18 cellular contexts compared by ENCODE assay signal in the genomic region with DNA sequence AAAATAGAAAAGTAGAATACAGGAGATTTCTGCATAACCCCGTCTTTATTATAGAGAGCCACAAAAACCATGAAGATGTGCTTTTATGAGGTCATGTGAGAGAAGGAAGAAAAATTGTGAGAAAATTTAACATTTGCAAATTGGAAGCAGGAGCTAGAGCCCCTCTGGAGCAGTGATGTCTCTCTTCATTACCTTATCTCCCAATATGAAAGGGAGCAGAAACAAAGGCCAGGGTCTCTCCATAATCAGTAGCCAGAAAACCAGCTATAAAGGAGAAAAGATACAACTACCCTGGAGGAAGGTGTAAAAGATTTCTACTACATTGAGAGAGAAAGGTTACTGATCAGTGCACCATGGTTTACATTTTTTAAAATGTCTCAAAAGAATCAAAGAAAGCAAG. TPM values are rescaled to one million over a fixed set of nuclear protein-coding genes. Genes with fewer than 3 reads are reported as not detected.
A peak's percentile ranks its signal among the peaks of the same experiment; 100 is the strongest.
DNase-seq lines count a peak whose midpoint lies in the region; ATAC-seq, FAIRE-seq and TF ChIP-seq lines count a peak whose summit lies in the region.
"Had no signal": no experiment of that assay in that cellular context is flagged by ENCODE, and none has a peak within 500 bp of the region (broad histone marks: within the 10 kb centered on the region; RNA-seq: fewer than 3 reads in every experiment).

No MANE protein-coding gene starts in this region.

- DNase-seq in GM18507 (ENCODE audit: extremely low spot score, insufficient read length, low read depth) (no peak), SK-N-DZ (ENCODE audit: low spot score) (peak; percentile 84), H1 (ENCODE audit: low read depth in 1 of 2, low spot score in 2 of 2) (no peak), body of pancreas (no peak), DMS153 (lab: John Stamatoyannopoulos, UW) (no peak)
- DNase-seq: Caco-2; CD4-positive, CD25-positive, alpha-beta regulatory T cell; CD8-positive, alpha-beta T cell; DMS79; GF-D8 had no signal

- no peak overlapping the region for H4K8ac ChIP-seq in H1 (ENCODE audit: extremely low read depth, insufficient read depth, low read length)

- peak overlapping the region; percentile 85; the same call in 1 of the 2 replicates for H2AFZ ChIP-seq in H1 (ENCODE audit: low read length)
- H2AFZ ChIP-seq: GM23338 had no signal

- no peak overlapping the region for H3K14ac ChIP-seq in H1 (ENCODE audit: insufficient read length)

- no peak for TF ChIP-seq POLR2A in H1 (IDR thresholded peaks at IDR 0.05; ENCODE audit: control extremely low read depth in 1 of 2, low read depth in 2 of 2, low read length in 2 of 2)
- no peak for TF ChIP-seq POLR2A in body of pancreas (IDR thresholded peaks at IDR 0.05)

- TF ChIP-seq RAD21 in H1 (IDR thresholded peaks at IDR 0.05 in 1 of 2, conservative IDR thresholded peaks at IDR 0.05 in 1 of 2; ENCODE audit: low read depth in 2 of 2, low read length in 2 of 2) = no peak

- H3K36me3 ChIP-seq in H1 (ENCODE audit: control insufficient read depth in 2 of 4, insufficient read depth in 4 of 4, low read length in 3 of 4) (no peaks in the 10 kb centered on the region), body of pancreas (replicated peaks in 1 of 2; ENCODE audit: insufficient read depth in 1 of 2, low read depth in 2 of 2) (no peaks in the 10 kb centered on the region)
- H3K36me3 ChIP-seq: BLaER1, HAP-1 had no signal

- H2BK5ac ChIP-seq in H1 (ENCODE audit: low read depth, low read length) = no peak overlapping the region

- no peaks in the 10 kb centered on the region for H3K36me3 Mint-ChIP-seq in stimulated activated memory B cell treated with anti-CD40 and anti-IgM and Interleukin-4, amounts not matched to agents 10 μg/mL and 1 μg/mL and 100 μg/mL, for 72 hours
- H3K36me3 Mint-ChIP-seq: CD4-positive, CD25-positive, alpha-beta regulatory T cell; CD8-positive, alpha-beta T cell had no signal

- no peak overlapping the region for H3K56ac ChIP-seq in H1 (replicated peaks; ENCODE audit: insufficient read length, low read depth, low read length)

- H3K23me2 ChIP-seq in H1 (ENCODE audit: low read depth, low read length) = no peaks in the 10 kb centered on the region

- no peak overlapping the region for H2BK15ac ChIP-seq in H1 (ENCODE audit: low read length)

- H3K4ac ChIP-seq in H1 (replicated peaks; ENCODE audit: insufficient read length, low read depth, low read length) = no peak overlapping the region

- POLR2A ChIA-PET in H1 (lab: Charles Lee; ENCODE audit: partially characterized antibody) = no interaction called here

- 100% methylated on average over 1 of the region's 1 CpG; no CpG with 5 or more reads in 1 of the 2 experiments for WGBS in H1 (ENCODE audit: extremely low coverage in 1 of 2, insufficient coverage in 1 of 2, insufficient read length in 1 of 2, insufficient replicate concordance in 2 of 2, low coverage in 1 of 2, low lambda C conversion rate in 2 of 2, missing lambda C conversion rate in 1 of 2), 2 experiments
- WGBS in body of pancreas, 2 donors = 96 to 97% methylated on average over 1 of the region's 1 CpG

- intact Hi-C loops in body of pancreas (cut with DNase I) = no loop called here

- no peak for ATAC-seq in body of pancreas
- no peak for ATAC-seq in stimulated activated memory B cell treated with anti-CD40 and anti-IgM and Interleukin-4, amounts not matched to agents 10 μg/mL and 1 μg/mL and 100 μg/mL, for 72 hours
- ATAC-seq: CD8-positive, alpha-beta T cell; GM23338 had no signal

- no peak for TF ChIP-seq EP300 in H1 (IDR thresholded peaks at IDR 0.05; ENCODE audit: borderline replicate concordance in 1 of 2, low read depth in 2 of 2, low read length in 2 of 2)

- H4K91ac ChIP-seq in H1 (replicated peaks; ENCODE audit: insufficient read length, low read length) = no peak overlapping the region

- H3K9ac ChIP-seq in H1 (replicated peaks in 1 of 4; ENCODE audit: extremely low read depth in 1 of 4, low read depth in 3 of 4, low read length in 3 of 4) = no peak overlapping the region
- H3K9ac ChIP-seq: BLaER1 had no signal

- no peaks in the 10 kb centered on the region for H3K27me3 Mint-ChIP-seq in stimulated activated memory B cell treated with anti-CD40 and anti-IgM and Interleukin-4, amounts not matched to agents 10 μg/mL and 1 μg/mL and 100 μg/mL, for 72 hours
- H3K27me3 Mint-ChIP-seq: CD4-positive, CD25-positive, alpha-beta regulatory T cell had no signal

- no peak overlapping the region for H3K4me2 ChIP-seq in H1 (ENCODE audit: insufficient read depth in 1 of 2, low read depth in 2 of 2, low read length in 2 of 2)
- H3K4me2 ChIP-seq: BLaER1, GM23338 had no signal

- no peak overlapping the region for H4K5ac ChIP-seq in H1 (ENCODE audit: insufficient read length, low read depth, low read length)

- H3K27me3 ChIP-seq in H1 (replicated peaks in 1 of 4; ENCODE audit: control insufficient read depth in 3 of 4, extremely low read depth in 1 of 4, insufficient read depth in 3 of 4, low read length in 3 of 4) (no peaks in the 10 kb centered on the region), body of pancreas (no peaks in the 10 kb centered on the region)
- H3K27me3 ChIP-seq: BLaER1 had no signal

- no peaks in the 10 kb centered on the region for H3K79me2 ChIP-seq in H1 (ENCODE audit: control insufficient read depth in 1 of 2, insufficient read depth in 2 of 2, low read length in 2 of 2)

- H3K79me1 ChIP-seq in H1 (ENCODE audit: low read depth, low read length) = no peaks in the 10 kb centered on the region

- no peak overlapping the region for H3K4me3 ChIP-seq in H1 (ENCODE audit: extremely low read depth in 1 of 4, insufficient read depth in 2 of 4, low read depth in 3 of 4, low read length in 4 of 4)
- no peak overlapping the region for H3K4me3 ChIP-seq in body of pancreas
- H3K4me3 ChIP-seq: BLaER1, GM23338, HAP-1 had no signal

- FAIRE-seq in GM18507 (lab: Jason Lieb, UNC) (peak; percentile 21), H1 (lab: Jason Lieb, UNC) (no peak)
- FAIRE-seq: GM12891, H54 had no signal

- no peaks in the 10 kb centered on the region for H3K4me1 ChIP-seq in H1 (replicated peaks in 1 of 4; ENCODE audit: control insufficient read depth in 3 of 4, insufficient read depth in 4 of 4, low read length in 3 of 4)
- no peaks in the 10 kb centered on the region for H3K4me1 ChIP-seq in body of pancreas
- H3K4me1 ChIP-seq: HAP-1 had no signal

- CTCF ChIA-PET in H1 (lab: Charles Lee; ENCODE audit: partially characterized antibody) = interaction anchor here (0.6 kb wide), 2 partner anchors 30 to 109 kb away, joined by 3 to 4 read pairs; no protein-coding TSS in a partner anchor

- H3K18ac ChIP-seq in H1 (ENCODE audit: extremely low read depth, low read length) = no peak overlapping the region

- H2BK120ac ChIP-seq in H1 (replicated peaks; ENCODE audit: low read depth, low read length) = no peak overlapping the region

- no peak overlapping the region for H3K23ac ChIP-seq in H1 (ENCODE audit: insufficient read length)

- H2BK12ac ChIP-seq in H1 (ENCODE audit: low read depth, low read length) = no peak overlapping the region

- no peak overlapping the region for H2AK5ac ChIP-seq in H1 (ENCODE audit: low read depth, low read length)

- no peaks in the 10 kb centered on the region for H4K20me1 ChIP-seq in H1 (replicated peaks in 1 of 2; ENCODE audit: control insufficient read depth in 1 of 2, insufficient read depth in 2 of 2, low read length in 2 of 2)
- H4K20me1 ChIP-seq: BLaER1 had no signal

- H3K4me3 Mint-ChIP-seq in stimulated activated memory B cell treated with anti-CD40 and anti-IgM and Interleukin-4, amounts not matched to agents 10 μg/mL and 1 μg/mL and 100 μg/mL, for 72 hours = no peak overlapping the region
- H3K4me3 Mint-ChIP-seq: CD4-positive, CD25-positive, alpha-beta regulatory T cell; CD8-positive, alpha-beta T cell; GM23338 had no signal

- no peaks in the 10 kb centered on the region for H3K9me3 Mint-ChIP-seq in stimulated activated memory B cell treated with anti-CD40 and anti-IgM and Interleukin-4, amounts not matched to agents 10 μg/mL and 1 μg/mL and 100 μg/mL, for 72 hours

- no peak overlapping the region for H3K27ac Mint-ChIP-seq in stimulated activated memory B cell treated with anti-CD40 and anti-IgM and Interleukin-4, amounts not matched to agents 10 μg/mL and 1 μg/mL and 100 μg/mL, for 72 hours
- H3K27ac Mint-ChIP-seq: CD4-positive, CD25-positive, alpha-beta regulatory T cell; CD8-positive, alpha-beta T cell; GM23338 had no signal

- no peak overlapping the region for H2BK20ac ChIP-seq in H1 (ENCODE audit: low read length)

- H3K4me1 Mint-ChIP-seq in stimulated activated memory B cell treated with anti-CD40 and anti-IgM and Interleukin-4, amounts not matched to agents 10 μg/mL and 1 μg/mL and 100 μg/mL, for 72 hours = no peaks in the 10 kb centered on the region
- H3K4me1 Mint-ChIP-seq: GM23338 had no signal

- H3K27ac ChIP-seq in H1 (ENCODE audit: low read depth, low read length) = no peak overlapping the region
- H3K27ac ChIP-seq in body of pancreas = no peak overlapping the region
- H3K27ac ChIP-seq: BLaER1, C4-2B had no signal

- H3K9me3 ChIP-seq in H1 (ENCODE audit: insufficient read depth in 2 of 2, low read depth in 1 of 2, low read length in 1 of 2) (peaks cover 0 to 3% of the 10 kb centered on the region in 2 experiments; a peak in 2 of 4 replicates), body of pancreas (no peaks in the 10 kb centered on the region)
- H3K9me3 ChIP-seq: HAP-1 had no signal

- no peak for TF ChIP-seq CTCF in H1 (IDR thresholded peaks at IDR 0.05; ENCODE audit: control extremely low read depth in 1 of 3, insufficient read depth in 1 of 3, low read depth in 1 of 3, low read length in 3 of 3)
- no peak for TF ChIP-seq CTCF in body of pancreas (IDR thresholded peaks at IDR 0.05)

RNA-seq across cellular contexts. Expression of gene ITGA1, which starts 53.2 kb away (rescaled TPM):
- polyA plus RNA-seq in SK-N-DZ (2014; cell fraction: cytosol; rRNA removed) = 4.8 and 5.1 TPM in 2 replicates
- polyA plus RNA-seq in SK-N-DZ (2014; cell fraction: nucleus; rRNA removed) = 7.5 and 10.5 TPM in 2 replicates
- 6.6 and 9.0 TPM in 2 replicates for total RNA-seq in H1 (2021; fragmentation: NEBNext Ultra II Directional; extraction: Animal tissue kit (Norgen Biotek cat#: 25700))
- 1.3 and 2.3 TPM in 2 replicates for polyA plus RNA-seq in H1 (2011; rRNA removed)
- polyA plus RNA-seq in H1 (2011; cell fraction: cytosol; rRNA removed) = 2.5 TPM
- polyA plus RNA-seq in H1 (2011; cell fraction: nucleus; rRNA removed) = 3.4 TPM
- polyA plus RNA-seq in H1 (2012, experiment 1 of 2) = 1.8 to 2.6 TPM (median 2.3 TPM) in 4 replicates
- polyA plus RNA-seq in H1 (2012, experiment 2 of 2) = 0.28 TPM
- polyA plus RNA-seq in H1 (2013, experiment 1 of 2) = 6.9 TPM
- 5.2 TPM for polyA plus RNA-seq in H1 (2013, experiment 2 of 2)
- polyA minus RNA-seq in H1 (2011; rRNA and poly(A)+ RNA removed) = 13.9 and 16.0 TPM in 2 replicates
- 3.6 TPM for polyA minus RNA-seq in H1 (2011; cell fraction: cytosol; rRNA and poly(A)+ RNA removed)
- polyA minus RNA-seq in H1 (2011; cell fraction: nucleus; rRNA and poly(A)+ RNA removed) = 21.2 TPM
- 10 to 100 TPM in 1 of 2 donors, 1 to 10 TPM in 1; 6.9 to 11.2 TPM for total RNA-seq in body of pancreas
- total RNA-seq: G401 had no signal
- polyA plus RNA-seq: CD4-positive, CD25-positive, alpha-beta regulatory T cell had no signal

RNA-seq across cellular contexts. Expression of gene PELO, which starts 53.2 kb away (rescaled TPM):
- 18.6 and 23.2 TPM in 2 replicates for polyA plus RNA-seq in SK-N-DZ (2014; cell fraction: cytosol; rRNA removed)
- polyA plus RNA-seq in SK-N-DZ (2014; cell fraction: nucleus; rRNA removed) = 13.3 and 13.7 TPM in 2 replicates
- total RNA-seq in H1 (2021; fragmentation: NEBNext Ultra II Directional; extraction: Animal tissue kit (Norgen Biotek cat#: 25700)) = 17.0 and 18.5 TPM in 2 replicates
- 9.8 and 10.8 TPM in 2 replicates for polyA plus RNA-seq in H1 (2011; rRNA removed)
- polyA plus RNA-seq in H1 (2011; cell fraction: cytosol; rRNA removed) = 11.8 TPM
- 10.9 TPM for polyA plus RNA-seq in H1 (2011; cell fraction: nucleus; rRNA removed)
- polyA plus RNA-seq in H1 (2012, experiment 1 of 2) = 11.1 to 12.4 TPM (median 12.3 TPM) in 4 replicates
- 6.5 TPM for polyA plus RNA-seq in H1 (2012, experiment 2 of 2)
- polyA plus RNA-seq in H1 (2013, experiment 1 of 2) = 9.1 TPM
- 8.4 TPM for polyA plus RNA-seq in H1 (2013, experiment 2 of 2)
- 17.5 and 18.0 TPM in 2 replicates for polyA minus RNA-seq in H1 (2011; rRNA and poly(A)+ RNA removed)
- 11.5 TPM for polyA minus RNA-seq in H1 (2011; cell fraction: cytosol; rRNA and poly(A)+ RNA removed)
- 20.0 TPM for polyA minus RNA-seq in H1 (2011; cell fraction: nucleus; rRNA and poly(A)+ RNA removed)
- total RNA-seq in body of pancreas = 1 to 10 TPM; 3.6 to 8.3 TPM
